In genomic region chr11:95100856-95101507, GRCh38 we compare ENCODE assay signal across 21 cellular contexts. TPM values are rescaled to one million over a fixed set of nuclear protein-coding genes. Genes with fewer than 3 reads are reported as not detected.
DNase-seq lines count a peak whose midpoint lies in the region; ATAC-seq, FAIRE-seq and TF ChIP-seq lines count a peak whose summit lies in the region.
"Had no signal": no experiment of that assay in that cellular context is flagged by ENCODE, and none has a peak within 500 bp of the region (broad histone marks: within the 10 kb centered on the region; RNA-seq: fewer than 3 reads in every experiment).

No MANE protein-coding gene starts in this region.

- H3K9me1 ChIP-seq in K562 (ENCODE audit: control insufficient read depth, insufficient read depth, low read length) = no peaks in the 10 kb centered on the region

- intact Hi-C loops in K562 (cut with micrococcal nuclease) = loop anchor here (5.0 kb wide), 1 partner anchor 46 kb away; no protein-coding TSS in a partner anchor

- H3K27ac ChIP-seq in K562 (ENCODE audit: extremely low read depth, low read depth, low read length) = no peak overlapping the region
- H3K27ac ChIP-seq: A549 had no signal

- TF ChIP-seq CTCF in K562 (IDR thresholded peaks at IDR 0.05 in 2 of 3, conservative IDR thresholded peaks at IDR 0.05 in 1 of 3; ENCODE audit: insufficient read depth in 2 of 3, low read depth in 1 of 3, low read length in 3 of 3) (no peak), nephron (IDR thresholded peaks at IDR 0.05; ENCODE audit: unreplicated experiment in 3 of 3) (no peak)

- peaks cover 78% of the 10 kb centered on the region for H3K4me1 Mint-ChIP-seq in nephron

- POLR2A ChIA-PET in K562 (lab: Yijun Ruan, JAX) = interaction anchor here (0.6 to 6.1 kb wide), 4 partner anchors 10 to 34 kb away, joined by 4 to 37 read pairs (median 8); partner anchors contain the start of genes ENDOD1 and SRSF8

- H3K27me3 ChIP-seq in K562 (ENCODE audit: control insufficient read depth in 2 of 2, insufficient read depth in 2 of 2, low read length in 2 of 2) = no peaks in the 10 kb centered on the region
- H3K27me3 ChIP-seq: BE2C had no signal

- DNase-seq in Ammon's horn (ENCODE audit: low spot score) (peak; percentile 60), COR-L47 (lab: John Stamatoyannopoulos, UW) (peak; percentile 6), K562 (ENCODE audit: extremely low read depth in 1 of 4, low spot score in 3 of 4) (no peak), DMS 273 treated with DMSO at 0.1 percent for 48 hours (lab: John Stamatoyannopoulos, UW) (no peak), NCI-H510A treated with DMSO at 0.1 percent for 48 hours (lab: John Stamatoyannopoulos, UW) (no peak)
- DNase-seq in effector CD8-positive, alpha-beta T cell (lab: John Stamatoyannopoulos, UW) = no peak
- DNase-seq: BE2C; Caco-2; CD4-positive, alpha-beta T cell; EL; IMR-90; MV-4-11; NCI-H1105 treated with DMSO at 0.1 percent for 48 hours; NCI-H2081; NK-92 treated with Interleukin-12 subunit alpha and Interleukin-12 subunit beta, amount 100 ng/mL, for 24 hours; SIG-M5 had no signal

- peak overlapping the region in 2 of 3 experiments; percentile 69 to 86 for H3K27ac Mint-ChIP-seq in nephron
- H3K27ac Mint-ChIP-seq: CD4-positive, alpha-beta T cell had no signal

- peaks cover 6% of the 10 kb centered on the region; the same call in 1 of the 3 replicates for H3K79me2 ChIP-seq in K562 (ENCODE audit: control insufficient read depth, insufficient read depth, low read length)

- WGBS in K562 (ENCODE audit: insufficient coverage, low coverage, missing lambda C conversion rate) = 81% methylated on average over 6 of the region's 6 CpGs

- no peaks in the 10 kb centered on the region; the same call in 2 of the 3 replicates for H3K36me3 ChIP-seq in K562 (ENCODE audit: control insufficient read depth, insufficient read depth, low read length)
- H3K36me3 ChIP-seq: BE2C had no signal

- no peak overlapping the region for H2AFZ ChIP-seq in K562 (ENCODE audit: low read depth, low read length)

- H3K36me3 Mint-ChIP-seq in nephron (ENCODE audit: low read depth) = no peaks in the 10 kb centered on the region

- no peaks in the 10 kb centered on the region for H3K27me3 Mint-ChIP-seq in nephron (ENCODE audit: low read depth)
- H3K27me3 Mint-ChIP-seq: CD4-positive, alpha-beta T cell had no signal

- H3K9me3 ChIP-seq in K562 (replicated peaks; ENCODE audit: control insufficient read depth, insufficient read depth, low read depth, low read length) = no peaks in the 10 kb centered on the region
- H3K9me3 ChIP-seq: A549, BE2C, Caco-2 had no signal

- no peaks in the 10 kb centered on the region for H4K20me1 ChIP-seq in K562 (replicated peaks; ENCODE audit: control insufficient read depth, insufficient read depth, low read length)

- in situ Hi-C loops in K562 (cut with MboI) = no loop called here

- BruUV-seq in K562 (replicated peaks; lab: Mats Ljungman, UMichigan) = no TSS peak

- no peak overlapping the region for H3K4me3 ChIP-seq in K562
- H3K4me3 ChIP-seq: A549 had no signal

- no peak for TF ChIP-seq POLR2A in K562 (conservative IDR thresholded peaks at IDR 0.05)

- H3K4me1 ChIP-seq in K562 (replicated peaks in 1 of 2; ENCODE audit: control insufficient read depth in 2 of 2, insufficient read depth in 2 of 2, low read length in 2 of 2) = peaks cover 6 to 43% of the 10 kb centered on the region in 2 experiments; a peak in 4 of 5 replicates
- H3K4me1 ChIP-seq: A549, Caco-2 had no signal

- no peak overlapping the region for H3K4me3 Mint-ChIP-seq in nephron
- H3K4me3 Mint-ChIP-seq: CD4-positive, alpha-beta T cell had no signal

- no peaks in the 10 kb centered on the region for H3K9me3 Mint-ChIP-seq in nephron
- H3K9me3 Mint-ChIP-seq: CD4-positive, alpha-beta T cell had no signal

- no peak for TF ChIP-seq RAD21 in K562 (CRISPR knock-in tag; conservative IDR thresholded peaks at IDR 0.05 in 1 of 2, IDR thresholded peaks at IDR 0.05 in 1 of 2)

- no peak overlapping the region for H3K4me2 ChIP-seq in K562 (ENCODE audit: insufficient read depth, low read length)
- H3K4me2 ChIP-seq: A549 had no signal

- no peak for TF ChIP-seq EP300 in K562 (IDR thresholded peaks at IDR 0.05; ENCODE audit: low read length)

- FAIRE-seq in K562 (lab: Jason Lieb, UNC) = peak; percentile 6
- FAIRE-seq: A549, H54 had no signal

- no peak overlapping the region for H3K9ac ChIP-seq in K562 (ENCODE audit: insufficient read depth in 1 of 2, low read depth in 2 of 2, low read length in 2 of 2)

- CTCF ChIA-PET in K562 (lab: Yijun Ruan, JAX; ENCODE audit: low intra/inter-chr PET ratio) = no interaction called here

- no peak for ATAC-seq in K562
- ATAC-seq: A549, SK-N-SH treated with all-trans-retinoic acid at 6 μM for 48 hours had no signal

RNA-seq across cellular contexts. Expression of gene ENDOD1, which starts 11.3 kb away (rescaled TPM):
- 11.0 and 14.5 TPM in 2 replicates for total RNA-seq in K562 (2011; cell fraction: chromatin; rRNA removed; ENCODE audit: low replicate concordance)
- 14.3 and 16.5 TPM in 2 replicates for total RNA-seq in K562 (2011; cell fraction: nucleolus; rRNA removed)
- 18.3 and 21.3 TPM in 2 replicates for total RNA-seq in K562 (2011; cell fraction: nucleoplasm; rRNA removed)
- total RNA-seq in K562 (2014; rRNA removed) (9.8 and 10.3 TPM in 2 replicates), K562 (2014; rRNA removed; fragmentation: Illumina TruSeq; extraction: Trizol) (11.8 and 12.2 TPM in 2 replicates), K562 (2015; rRNA removed; fragmentation: Illumina TruSeq; extraction: Trizol) (8.3 and 8.4 TPM in 2 replicates), K562 (2021) (9.7 and 10.5 TPM in 2 replicates)
- polyA plus RNA-seq in K562 (2011; rRNA removed) (9.4 and 10.3 TPM in 2 replicates), K562 (2014; fragmentation: Illumina TruSeq; extraction: Trizol) (8.1 and 9.3 TPM in 2 replicates), K562 (2014; fragmentation: Nextera tagmentation; extraction: Ambion mirVana) (1 to 10 TPM; 4.2 to 4.4 TPM), K562 (2014; rRNA removed) (5.1 and 5.2 TPM in 2 replicates)
- polyA plus RNA-seq in K562 (2011; cell fraction: cytosol; rRNA removed) = 5.9 and 8.7 TPM in 2 replicates
- 5.8 and 9.7 TPM in 2 replicates for polyA plus RNA-seq in K562 (2011; cell fraction: nucleus; rRNA removed)
- polyA plus RNA-seq in K562 (2012) = 7.6 and 8.2 TPM in 2 replicates
- 16.0 and 20.7 TPM in 2 replicates for polyA minus RNA-seq in K562 (2011; rRNA and poly(A)+ RNA removed)
- polyA minus RNA-seq in K562 (2011; cell fraction: cytosol; rRNA and poly(A)+ RNA removed) = 8.1 and 8.5 TPM in 2 replicates
- 6.1 and 14.1 TPM in 2 replicates for polyA minus RNA-seq in K562 (2011; cell fraction: nucleus; rRNA and poly(A)+ RNA removed)

RNA-seq across cellular contexts. Expression of gene SRSF8, which starts 34.3 kb away (rescaled TPM):
- total RNA-seq in K562 (2011; cell fraction: chromatin; rRNA removed; ENCODE audit: low replicate concordance) = 18.0 and 21.3 TPM in 2 replicates
- total RNA-seq in K562 (2011; cell fraction: nucleolus; rRNA removed) = 14.9 and 15.5 TPM in 2 replicates
- 18.6 and 27.9 TPM in 2 replicates for total RNA-seq in K562 (2011; cell fraction: nucleoplasm; rRNA removed)
- total RNA-seq in K562 (2014; rRNA removed) (15.1 and 18.0 TPM in 2 replicates), K562 (2014; rRNA removed; fragmentation: Illumina TruSeq; extraction: Trizol) (27.9 and 32.6 TPM in 2 replicates), K562 (2015; rRNA removed; fragmentation: Illumina TruSeq; extraction: Trizol) (22.2 and 24.9 TPM in 2 replicates), K562 (2021) (43.9 and 44.4 TPM in 2 replicates)
- polyA plus RNA-seq in K562 (2011; rRNA removed) (50.4 and 53.4 TPM in 2 replicates), K562 (2014; fragmentation: Illumina TruSeq; extraction: Trizol) (41.1 and 42.8 TPM in 2 replicates), K562 (2014; fragmentation: Nextera tagmentation; extraction: Ambion mirVana) (10 to 100 TPM; 23.5 to 24.1 TPM), K562 (2014; rRNA removed) (37.1 and 42.8 TPM in 2 replicates)
- polyA plus RNA-seq in K562 (2011; cell fraction: cytosol; rRNA removed) = 42.0 and 46.4 TPM in 2 replicates
- 19.6 and 35.2 TPM in 2 replicates for polyA plus RNA-seq in K562 (2011; cell fraction: nucleus; rRNA removed)
- 34.9 and 41.9 TPM in 2 replicates for polyA plus RNA-seq in K562 (2012)
- 27.0 and 28.4 TPM in 2 replicates for polyA minus RNA-seq in K562 (2011; rRNA and poly(A)+ RNA removed)
- polyA minus RNA-seq in K562 (2011; cell fraction: cytosol; rRNA and poly(A)+ RNA removed) = 8.5 and 21.3 TPM in 2 replicates
- 8.3 and 14.8 TPM in 2 replicates for polyA minus RNA-seq in K562 (2011; cell fraction: nucleus; rRNA and poly(A)+ RNA removed)

RNA-seq across cellular contexts. Expression of gene KDM4F, which starts 51.8 kb away (rescaled TPM):
- not detected in 2 replicates for total RNA-seq in K562 (2011; cell fraction: chromatin; rRNA removed; ENCODE audit: low replicate concordance)
- not detected in 2 replicates for total RNA-seq in K562 (2011; cell fraction: nucleolus; rRNA removed)
- total RNA-seq in K562 (2011; cell fraction: nucleoplasm; rRNA removed) = not detected in 2 replicates
- total RNA-seq in K562 (2014; rRNA removed) = not detected in 2 replicates
- not detected in 2 replicates for total RNA-seq in K562 (2014; rRNA removed; fragmentation: Illumina TruSeq; extraction: Trizol)
- not detected in 2 replicates for total RNA-seq in K562 (2015; rRNA removed; fragmentation: Illumina TruSeq; extraction: Trizol)
- total RNA-seq in K562 (2021) = not detected in 2 replicates
- polyA plus RNA-seq in K562 (2011; rRNA removed) = not detected in 2 replicates
- not detected in 2 replicates for polyA plus RNA-seq in K562 (2011; cell fraction: cytosol; rRNA removed)
- not detected in 2 replicates for polyA plus RNA-seq in K562 (2011; cell fraction: nucleus; rRNA removed)
- not detected in 2 replicates for polyA plus RNA-seq in K562 (2012)
- polyA plus RNA-seq in K562 (2014; fragmentation: Illumina TruSeq; extraction: Trizol) = not detected in 2 replicates
- polyA plus RNA-seq in K562 (2014; fragmentation: Nextera tagmentation; extraction: Ambion mirVana) = not detected
- polyA plus RNA-seq in K562 (2014; rRNA removed) = not detected in 2 replicates
- not detected in 2 replicates for polyA minus RNA-seq in K562 (2011; rRNA and poly(A)+ RNA removed)
- not detected in 2 replicates for polyA minus RNA-seq in K562 (2011; cell fraction: cytosol; rRNA and poly(A)+ RNA removed)
- not detected in 2 replicates for polyA minus RNA-seq in K562 (2011; cell fraction: nucleus; rRNA and poly(A)+ RNA removed)
- total RNA-seq: Caco-2; CD4-positive, alpha-beta T cell; IMR-90; M059J had no signal
- polyA plus RNA-seq: A549, IMR-90 had no signal

Comparison
In these comparisons a context has a peak if more than half of its experiments do, and no peak if none do; other contexts are left out.
1. DNase-seq: peak in Ammon's horn (single experiment) and COR-L47 (single experiment); none in K562 (0 of 4), DMS 273 treated with DMSO at 0.1 percent for 48 hours (single experiment), effector CD8-positive, alpha-beta T cell (single experiment) and NCI-H510A treated with DMSO at 0.1 percent for 48 hours (single experiment).